Comparison of ENCODE assay signal across 11 cellular contexts in the genomic region with DNA sequence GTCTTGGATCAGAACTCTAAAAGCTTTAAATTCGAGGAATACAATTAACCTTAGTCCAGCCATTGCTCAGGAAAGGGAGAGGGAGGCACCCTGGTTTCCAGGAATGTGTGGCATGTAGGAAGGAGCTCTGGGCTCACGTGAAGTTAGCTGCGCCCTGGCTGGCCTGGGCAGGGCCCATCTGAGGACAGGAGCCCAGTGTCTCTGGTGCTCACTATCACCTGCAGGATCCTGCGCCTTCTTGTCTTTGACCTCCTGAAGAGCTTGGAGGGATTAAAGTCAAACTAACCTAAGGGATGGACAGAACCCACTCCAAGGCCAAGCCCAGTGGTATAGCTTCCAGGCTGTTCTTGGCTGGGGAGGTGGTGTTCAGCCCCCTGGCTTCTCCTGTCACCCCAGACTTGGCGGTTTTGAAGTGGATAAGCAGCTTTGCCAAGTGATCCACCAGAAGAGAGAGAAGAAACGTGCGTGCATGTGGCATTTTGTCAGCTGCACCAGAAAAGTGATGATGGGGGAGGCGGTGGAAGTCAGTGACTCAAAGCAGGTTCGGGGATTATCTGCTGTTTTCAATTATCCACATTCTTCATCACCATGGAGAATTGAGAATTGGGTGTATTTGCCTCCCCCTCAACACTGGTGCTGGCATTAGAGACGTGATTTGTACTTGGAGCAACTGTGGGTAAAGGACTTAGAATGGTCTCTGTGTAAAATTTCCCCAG.
"Had no signal": no experiment of that assay in that cellular context is flagged by ENCODE, and none has a peak within 500 bp of the region (broad histone marks: within the 10 kb centered on the region; RNA-seq: fewer than 3 reads in every experiment).

No MANE protein-coding gene starts in this region.

- H3K9me3 ChIP-seq: right atrium auricular region, tibial nerve had no signal

- H3K4me3 Mint-ChIP-seq: activated naive CD4-positive, alpha-beta T cell treated with anti-CD3 and anti-CD28 coated beads for 36 hours; effector memory CD8-positive, alpha-beta T cell; natural killer cell; stimulated activated effector memory CD8-positive, alpha-beta T cell treated with anti-CD3 and anti-CD28 coated beads, Interleukin-12 subunit alpha, Interleukin-12 subunit beta, amount 100 ng/mL, for 72 hours; T-helper 2 cell treated with Interferon-gamma antibody and Interleukin-4, amounts not matched to agents 5 μg/mL and 100 μg/mL, for 36 hours had no signal

- FAIRE-seq: astrocyte had no signal

- H3K36me3 Mint-ChIP-seq: natural killer cell; stimulated activated effector memory CD8-positive, alpha-beta T cell treated with anti-CD3 and anti-CD28 coated beads, Interleukin-12 subunit alpha, Interleukin-12 subunit beta, amount 100 ng/mL, for 72 hours had no signal

- H3K4me1 Mint-ChIP-seq: natural killer cell had no signal

- DNase-seq: activated CD4-positive, alpha-beta T cell treated with anti-CD3 and anti-CD28 coated beads for 1 hour; activated CD4-positive, alpha-beta T cell treated with anti-CD3 and anti-CD28 coated beads, Interleukin-2, amount 50 U/mL, for 48 hours; activated naive CD4-positive, alpha-beta T cell treated with anti-CD3 and anti-CD28 coated beads for 36 hours; effector memory CD8-positive, alpha-beta T cell; hippocampal formation; natural killer cell had no signal

- H3K27me3 ChIP-seq: right atrium auricular region, tibial nerve had no signal

- H3K27ac Mint-ChIP-seq: activated naive CD4-positive, alpha-beta T cell treated with anti-CD3 and anti-CD28 coated beads for 36 hours; natural killer cell; stimulated activated effector memory CD8-positive, alpha-beta T cell treated with anti-CD3 and anti-CD28 coated beads, Interleukin-12 subunit alpha, Interleukin-12 subunit beta, amount 100 ng/mL, for 72 hours; T-helper 2 cell treated with Interferon-gamma antibody and Interleukin-4, amounts not matched to agents 5 μg/mL and 100 μg/mL, for 36 hours had no signal

- ATAC-seq: effector memory CD8-positive, alpha-beta T cell; natural killer cell; stimulated activated effector memory CD8-positive, alpha-beta T cell treated with anti-CD3 and anti-CD28 coated beads, Interleukin-12 subunit alpha, Interleukin-12 subunit beta, amount 100 ng/mL, for 72 hours had no signal

- H3K27ac ChIP-seq: right atrium auricular region, tibial nerve had no signal

- H3K4me3 ChIP-seq: right atrium auricular region, tibial nerve had no signal

- H3K36me3 ChIP-seq: right atrium auricular region, tibial nerve had no signal

- H3K9me3 Mint-ChIP-seq: activated naive CD4-positive, alpha-beta T cell treated with anti-CD3 and anti-CD28 coated beads for 36 hours; effector memory CD8-positive, alpha-beta T cell; natural killer cell; stimulated activated effector memory CD8-positive, alpha-beta T cell treated with anti-CD3 and anti-CD28 coated beads, Interleukin-12 subunit alpha, Interleukin-12 subunit beta, amount 100 ng/mL, for 72 hours; T-helper 2 cell treated with Interferon-gamma antibody and Interleukin-4, amounts not matched to agents 5 μg/mL and 100 μg/mL, for 36 hours had no signal
